ENCODE assay signal across 1 cellular context in the genomic region with DNA sequence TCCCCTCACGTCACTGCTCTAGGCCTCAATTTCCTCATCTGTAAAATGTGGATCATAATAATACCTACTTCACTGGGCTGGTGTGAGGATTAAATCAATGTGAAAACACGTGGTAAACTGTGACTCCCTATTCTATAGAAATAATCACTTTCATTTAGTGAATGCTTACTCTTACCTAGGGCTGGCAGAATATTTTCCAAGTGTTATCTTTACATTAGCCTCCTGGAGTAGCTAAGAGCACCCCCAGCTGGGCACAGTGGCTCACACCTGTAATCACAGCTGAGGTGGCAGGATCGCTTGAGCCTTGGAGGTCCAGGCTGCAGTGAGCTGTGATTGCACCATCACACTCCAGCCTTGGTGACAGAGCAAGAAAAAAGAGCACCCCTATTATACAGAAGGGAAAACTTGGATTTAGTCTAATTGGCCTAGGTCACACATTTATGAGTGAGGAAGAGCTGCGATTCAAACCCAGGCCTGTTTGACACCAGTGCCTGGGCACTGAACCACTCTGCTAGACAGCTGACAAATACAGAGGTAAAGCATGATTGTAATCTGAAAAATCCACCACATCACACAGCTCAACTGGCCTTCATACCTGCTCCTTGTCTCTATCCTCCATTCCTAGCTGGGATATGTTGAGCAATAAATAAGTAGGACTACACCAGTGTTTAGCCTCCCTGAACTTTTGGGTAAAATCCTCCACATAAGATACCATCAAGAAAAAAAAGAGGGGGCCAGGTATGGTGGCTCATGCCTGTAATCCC.
TF ChIP-seq lines count a peak whose summit lies in the region.

No MANE protein-coding gene starts in this region.

TF ChIP-seq in liver, 16 proteins besides CTCF, POLR2A, EP300 and RAD21 (continued from another document):
- TF ChIP-seq, protein P1, sequence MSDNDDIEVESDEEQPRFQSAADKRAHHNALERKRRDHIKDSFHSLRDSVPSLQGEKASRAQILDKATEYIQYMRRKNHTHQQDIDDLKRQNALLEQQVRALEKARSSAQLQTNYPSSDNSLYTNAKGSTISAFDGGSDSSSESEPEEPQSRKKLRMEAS (IDR thresholded peaks at IDR 0.05) = no peak
- no peak for TF ChIP-seq TAF1 (conservative IDR thresholded peaks at IDR 0.05)
- TF ChIP-seq HNF4A (conservative IDR thresholded peaks at IDR 0.05) = no peak
- no peak for TF ChIP-seq EGR1 (IDR thresholded peaks at IDR 0.05; ENCODE audit: low read depth in 2 of 2)
- TF ChIP-seq FOXA1 (IDR thresholded peaks at IDR 0.05) = no peak
- TF ChIP-seq, protein P2, sequence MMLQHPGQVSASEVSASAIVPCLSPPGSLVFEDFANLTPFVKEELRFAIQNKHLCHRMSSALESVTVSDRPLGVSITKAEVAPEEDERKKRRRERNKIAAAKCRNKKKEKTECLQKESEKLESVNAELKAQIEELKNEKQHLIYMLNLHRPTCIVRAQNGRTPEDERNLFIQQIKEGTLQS (IDR thresholded peaks at IDR 0.05) = no peak
- TF ChIP-seq FOXA2 (IDR thresholded peaks at IDR 0.05) = no peak
